In genomic region chr22:39152024-39152510, GRCh38 we compare ENCODE assay signal across 1 cellular context.
TF ChIP-seq lines count a peak whose summit lies in the region.

No MANE protein-coding gene starts in this region.

TF ChIP-seq in K562, 482 proteins besides CTCF, POLR2A, EP300 and RAD21:
- TF ChIP-seq RBBP5 (IDR thresholded peaks at IDR 0.05; ENCODE audit: borderline replicate concordance, insufficient read depth, low read length, poor library complexity, severe bottlenecking) (peak; percentile 16), AFF4 (CRISPR knock-in tag; IDR thresholded peaks at IDR 0.05) (no peak), NFIC (IDR thresholded peaks at IDR 0.05) (no peak), E2F8 (IDR thresholded peaks at IDR 0.05; ENCODE audit: low read depth, partially characterized antibody) (no peak), EZH2 (IDR thresholded peaks at IDR 0.05; ENCODE audit: borderline replicate concordance, low read depth, low read length) (no peak), NCOA1 (IDR thresholded peaks at IDR 0.05; ENCODE audit: low read depth) (no peak), SOX6 (IDR thresholded peaks at IDR 0.05) (no peak), SAP30 (IDR thresholded peaks at IDR 0.05; ENCODE audit: borderline replicate concordance, insufficient read depth, low read depth, low read length, poor library complexity, severe bottlenecking) (peak; percentile 52), ZNF436 (CRISPR knock-in tag; IDR thresholded peaks at IDR 0.05) (no peak), FIP1L1 (IDR thresholded peaks at IDR 0.05; ENCODE audit: low read depth, low read length, poor library complexity, severe bottlenecking) (no peak), TGIF2 (CRISPR knock-in tag; IDR thresholded peaks at IDR 0.05) (no peak), ILF3 (IDR thresholded peaks at IDR 0.05; ENCODE audit: borderline replicate concordance) (no peak), SREBF1 (IDR thresholded peaks at IDR 0.05; ENCODE audit: borderline replicate concordance, low read depth, low read length) (no peak), TCF7L2 (IDR thresholded peaks at IDR 0.05; ENCODE audit: low read depth, low read length) (no peak), ZBTB7A (IDR thresholded peaks at IDR 0.05; ENCODE audit: borderline replicate concordance, control insufficient read depth, low read depth, low read length) (0 out of 2 replicates have a peak, but pooled peaks have one; percentile 26), HCFC1 (IDR thresholded peaks at IDR 0.05; ENCODE audit: low read depth, low read length) (no peak), ZBTB40 (IDR thresholded peaks at IDR 0.05) (0 out of 2 replicates have a peak, but pooled peaks have one; percentile 27), ZBTB40 (CRISPR knock-in tag; IDR thresholded peaks at IDR 0.05) (no peak), PHF21A (IDR thresholded peaks at IDR 0.05; ENCODE audit: borderline replicate concordance, low read depth) (no peak), ZNF785 (CRISPR knock-in tag; IDR thresholded peaks at IDR 0.05) (no peak), NCOA6 (IDR thresholded peaks at IDR 0.05) (no peak), TFAM (CRISPR knock-in tag; conservative IDR thresholded peaks at IDR 0.05) (no peak), POLR2AphosphoS5 (IDR thresholded peaks at IDR 0.05; ENCODE audit: control insufficient read depth, insufficient read depth, low read depth, low read length) (no peak), SIN3A (IDR thresholded peaks at IDR 0.05; ENCODE audit: borderline replicate concordance in 2 of 2, control insufficient read depth in 1 of 2, low read depth in 2 of 2, low read length in 2 of 2) (0 out of 4 replicates have a peak, but pooled peaks of 1 of the 2 experiments have one; percentile 41), E2F4 (CRISPR knock-in tag; IDR thresholded peaks at IDR 0.05; ENCODE audit: low read depth) (no peak), CSDE1 (IDR thresholded peaks at IDR 0.05) (no peak), ZNF77 (CRISPR knock-in tag; IDR thresholded peaks at IDR 0.05) (no peak), OTX1 (CRISPR knock-in tag; IDR thresholded peaks at IDR 0.05) (no peak), RFX1 (IDR thresholded peaks at IDR 0.05) (no peak), DMBX1 (CRISPR knock-in tag; IDR thresholded peaks at IDR 0.05; ENCODE audit: borderline replicate concordance) (no peak), SFPQ (IDR thresholded peaks at IDR 0.05; ENCODE audit: low read depth, low read length) (no peak), SLC30A9 (CRISPR knock-in tag; IDR thresholded peaks at IDR 0.05) (no peak), ELF4 (CRISPR knock-in tag; IDR thresholded peaks at IDR 0.05) (no peak), BCOR (IDR thresholded peaks at IDR 0.05) (peak; percentile 85), EWSR1 (IDR thresholded peaks at IDR 0.05; ENCODE audit: borderline replicate concordance, low read depth, partially characterized antibody) (no peak), SMAD1 (IDR thresholded peaks at IDR 0.05; ENCODE audit: low read depth, low read length, partially characterized antibody) (no peak), ZNF551 (CRISPR knock-in tag; IDR thresholded peaks at IDR 0.05) (no peak), CXXC5 (CRISPR knock-in tag; IDR thresholded peaks at IDR 0.05) (no peak)
- TF ChIP-seq, protein P1, sequence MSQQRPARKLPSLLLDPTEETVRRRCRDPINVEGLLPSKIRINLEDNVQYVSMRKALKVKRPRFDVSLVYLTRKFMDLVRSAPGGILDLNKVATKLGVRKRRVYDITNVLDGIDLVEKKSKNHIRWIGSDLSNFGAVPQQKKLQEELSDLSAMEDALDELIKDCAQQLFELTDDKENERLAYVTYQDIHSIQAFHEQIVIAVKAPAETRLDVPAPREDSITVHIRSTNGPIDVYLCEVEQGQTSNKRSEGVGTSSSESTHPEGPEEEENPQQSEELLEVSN (IDR thresholded peaks at IDR 0.05; ENCODE audit: borderline replicate concordance in 1 of 2, extremely low read depth in 1 of 2, insufficient read depth in 1 of 2, insufficient read length in 1 of 2, low read depth in 1 of 2, low read length in 1 of 2, poor library complexity in 1 of 2, severe bottlenecking in 1 of 2), result no peak
- TF ChIP-seq, protein P2, sequence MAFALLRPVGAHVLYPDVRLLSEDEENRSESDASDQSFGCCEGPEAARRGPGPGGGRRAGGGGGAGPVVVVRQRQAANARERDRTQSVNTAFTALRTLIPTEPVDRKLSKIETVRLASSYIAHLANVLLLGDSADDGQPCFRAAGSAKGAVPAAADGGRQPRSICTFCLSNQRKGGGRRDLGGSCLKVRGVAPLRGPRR (CRISPR knock-in tag; IDR thresholded peaks at IDR 0.05), result no peak
